9 cellular contexts compared by ENCODE assay signal in genomic region chr2:94874277-94874997, GRCh38. TPM values are rescaled to one million over a fixed set of nuclear protein-coding genes. Genes with fewer than 3 reads are reported as not detected.
DNase-seq lines count a peak whose midpoint lies in the region; ATAC-seq and TF ChIP-seq lines count a peak whose summit lies in the region.
"Had no signal": no experiment of that assay in that cellular context is flagged by ENCODE, and none has a peak within 500 bp of the region (broad histone marks: within the 10 kb centered on the region; RNA-seq: fewer than 3 reads in every experiment).

No MANE protein-coding gene starts in this region.

- TF ChIP-seq CTCF in PC-9 (conservative IDR thresholded peaks at IDR 0.05) (peak; percentile 98), glutamatergic neuron (IDR thresholded peaks at IDR 0.05; ENCODE audit: partially characterized antibody, unreplicated experiment) (peak; percentile 94)

- no peak overlapping the region for H3K4me3 ChIP-seq in PC-9

- no peaks in the 10 kb centered on the region for H3K9me2 ChIP-seq in PC-9 (ENCODE audit: insufficient read depth)

- H3K9me3 ChIP-seq in PC-9 (ENCODE audit: insufficient read depth, low read depth) = no peaks in the 10 kb centered on the region

- no peak overlapping the region for H3K4me3 Mint-ChIP-seq in glutamatergic neuron (ENCODE audit: unreplicated experiment)

- no peaks in the 10 kb centered on the region for H3F3A ChIP-seq in PC-9 (ENCODE audit: insufficient read depth, low read depth)

- ATAC-seq in HG03432 (IDR thresholded peaks at IDR 0.05; ENCODE audit: unreplicated experiment) = peak; percentile 89

- DNase-seq in COLO668 (lab: John Stamatoyannopoulos, UW; ENCODE audit: unreplicated experiment) (peak; percentile 36), GM19240 (ENCODE audit: insufficient read length, low spot score) (peak; percentile 56), PC-9 (peak in 1 of 2 experiments; percentile 83), activated T-helper 1 cell treated with Interleukin-2 at 50 U/mL for 16 hours (ENCODE audit: low read depth) (peak; percentile 34), glutamatergic neuron (peak; percentile 94), mucosa of gallbladder (ENCODE audit: low spot score) (no peak)
- peak; percentile 38 to 67 for DNase-seq in stimulated activated CD4-positive, alpha-beta T cell treated with anti-CD3 and anti-CD28 coated beads, Interleukin-12 subunit alpha, Interleukin-12 subunit beta, amount 100 ng/mL, for 24 hours (ENCODE audit: low read depth in 2 of 2)

- no peaks in the 10 kb centered on the region for H3K36me3 Mint-ChIP-seq in glutamatergic neuron (ENCODE audit: unreplicated experiment)

- H3K27me3 Mint-ChIP-seq in glutamatergic neuron (ENCODE audit: unreplicated experiment) = peaks cover 5% of the 10 kb centered on the region

- intact Hi-C loops in PC-9 (cut with micrococcal nuclease; ENCODE audit: unreplicated experiment) = loop anchor here (1.0 to 10.0 kb wide), 4 partner anchors 83 to 330 kb away; partner anchors contain the start of gene ZNF892

- H3K4me1 Mint-ChIP-seq in glutamatergic neuron (ENCODE audit: low read depth, unreplicated experiment) = peaks cover 5% of the 10 kb centered on the region

- H3K9me3 Mint-ChIP-seq in glutamatergic neuron (ENCODE audit: unreplicated experiment) = peaks cover 1% of the 10 kb centered on the region

- no peaks in the 10 kb centered on the region for H4K20me1 ChIP-seq in PC-9 (ENCODE audit: insufficient read depth)

- no peak overlapping the region for H3K27ac Mint-ChIP-seq in glutamatergic neuron (ENCODE audit: unreplicated experiment)

- no peaks in the 10 kb centered on the region for H3K36me3 ChIP-seq in PC-9 (ENCODE audit: low read depth)

- no TSS peak for BruUV-seq in PC-9 (replicated peaks; lab: Mats Ljungman, UMichigan)

- peaks cover 6% of the 10 kb centered on the region; the same call in 1 of the 2 replicates for H3K4me1 ChIP-seq in PC-9 (replicated peaks; ENCODE audit: insufficient read depth)

- no peaks in the 10 kb centered on the region for H3K27me3 ChIP-seq in PC-9 (ENCODE audit: insufficient read depth, low read depth)

- CTCF ChIA-PET in PC-9 (lab: Charles Lee) = no interaction called here

- peak overlapping the region; percentile 37; the same call in 1 of the 2 replicates for H3K4me2 ChIP-seq in PC-9

- H3K27ac ChIP-seq in PC-9 = no peak overlapping the region

- POLR2A ChIA-PET in PC-9 (lab: Charles Lee; ENCODE audit: unreplicated experiment) = no interaction called here

- H2AFZ ChIP-seq in PC-9 = no peak overlapping the region

- no peaks in the 10 kb centered on the region for H3K79me2 ChIP-seq in PC-9 (ENCODE audit: low read depth)

RNA-seq across cellular contexts. Expression of gene TEKT4, which starts 3.2 kb away (rescaled TPM):
- total RNA-seq in PC-9 (2021) (0.15 TPM in 1 of 2 replicates, not detected in the other), glutamatergic neuron (ENCODE audit: unreplicated experiment) (not detected), mucosa of gallbladder (0.14 TPM)
- total RNA-seq: aorta had no signal
